12 cellular contexts compared by ENCODE assay signal in genomic region chr3:139113231-139113749, GRCh38.
A peak's percentile ranks its signal among the peaks of the same experiment; 100 is the strongest.
DNase-seq lines count a peak whose midpoint lies in the region; TF ChIP-seq lines count a peak whose summit lies in the region.
"Had no signal": no experiment of that assay in that cellular context is flagged by ENCODE, and none has a peak within 500 bp of the region (broad histone marks: within the 10 kb centered on the region; RNA-seq: fewer than 3 reads in every experiment).

No MANE protein-coding gene starts in this region.

- no peaks in the 10 kb centered on the region for H4K20me1 ChIP-seq in smooth muscle cell (ENCODE audit: low read depth)
- H4K20me1 ChIP-seq: BLaER1 treated with 17β-estradiol and CSF1 and Interleukin-3, amounts not matched to agents 10 nM and 100 nM had no signal

- no peaks in the 10 kb centered on the region for H3F3A ChIP-seq in smooth muscle cell (ENCODE audit: low read depth)

- no peaks in the 10 kb centered on the region for H3K36me3 ChIP-seq in smooth muscle cell (ENCODE audit: low read depth)
- H3K36me3 ChIP-seq: BLaER1 treated with 17β-estradiol and CSF1 and Interleukin-3, amounts not matched to agents 10 nM and 100 nM had no signal

- peaks cover 16% of the 10 kb centered on the region for H3K4me1 Mint-ChIP-seq in activated CD4-positive, alpha-beta T cell treated with anti-CD3 and anti-CD28 coated beads, Interleukin-2, amount 10 ng/mL, durations not matched to agents 7 days and 5 days

- H3K9me3 Mint-ChIP-seq in activated CD4-positive, alpha-beta T cell treated with anti-CD3 and anti-CD28 coated beads, Interleukin-2, amount 10 ng/mL, durations not matched to agents 7 days and 5 days = no peaks in the 10 kb centered on the region
- H3K9me3 Mint-ChIP-seq: activated B cell treated with CpG ODN at 0.5 μM for 24 hours had no signal

- no peak overlapping the region for H3K27ac ChIP-seq in smooth muscle cell (ENCODE audit: low read depth)
- H3K27ac ChIP-seq: BLaER1 treated with 17β-estradiol and CSF1 and Interleukin-3, amounts not matched to agents 10 nM and 100 nM had no signal

- no peaks in the 10 kb centered on the region for H3K9me3 ChIP-seq in smooth muscle cell (replicated peaks; ENCODE audit: low read depth)
- H3K9me3 ChIP-seq: BLaER1 treated with 17β-estradiol and CSF1 and Interleukin-3, amounts not matched to agents 10 nM and 100 nM had no signal

- peak; percentile 23 for DNase-seq in activated CD4-positive, alpha-beta T cell treated with anti-CD3 and anti-CD28 coated beads, Interleukin-2, amount 10 ng/mL, durations not matched to agents 7 days and 5 days
- DNase-seq in activated CD4-positive, alpha-beta T cell treated with anti-CD3 and anti-CD28 coated beads, Interleukin-2, amount 50 U/mL, for 1 hour = no peak
- DNase-seq in NB4 (ENCODE audit: low read depth) (peak; percentile 62), ecto neural progenitor cell (ENCODE audit: low spot score) (peak; percentile 39), smooth muscle cell (lab: John Stamatoyannopoulos, UW; ENCODE audit: unreplicated experiment) (no peak), HPDE6-E6E7 (ENCODE audit: extremely low spot score) (no peak), NCI-H69 (lab: John Stamatoyannopoulos, UW) (no peak)
- DNase-seq in stimulated activated CD8-positive, alpha-beta memory T cell treated with anti-CD3 and anti-CD28 coated beads, Interleukin-4, amount 100 ng/mL, for 48 hours = peak; percentile 24
- DNase-seq: activated B cell treated with CpG ODN at 0.5 μM for 24 hours, NCI-H1694 treated with DMSO at 0.1 percent for 48 hours, RPMI8226 had no signal

- no peak overlapping the region for H3K9ac ChIP-seq in smooth muscle cell (ENCODE audit: low read depth)
- H3K9ac ChIP-seq: BLaER1 treated with 17β-estradiol and CSF1 and Interleukin-3, amounts not matched to agents 10 nM and 100 nM had no signal

- no peaks in the 10 kb centered on the region for H3K36me3 Mint-ChIP-seq in activated CD4-positive, alpha-beta T cell treated with anti-CD3 and anti-CD28 coated beads, Interleukin-2, amount 10 ng/mL, durations not matched to agents 7 days and 5 days (ENCODE audit: low read depth)

- H2AFZ ChIP-seq in smooth muscle cell (ENCODE audit: low read depth) = no peak overlapping the region

- WGBS in smooth muscle cell (ENCODE audit: low lambda C conversion rate) = 63% methylated on average over 6 of the region's 6 CpGs

- no peak for TF ChIP-seq POLR2A in NB4 (IDR thresholded peaks at IDR 0.05; ENCODE audit: extremely low read depth, insufficient read length)

- no peaks in the 10 kb centered on the region for H3K4me1 ChIP-seq in smooth muscle cell (ENCODE audit: low read depth)
- H3K4me1 ChIP-seq: BLaER1 treated with 17β-estradiol and CSF1 and Interleukin-3, amounts not matched to agents 10 nM and 100 nM had no signal

- no peaks in the 10 kb centered on the region for H3K79me2 ChIP-seq in smooth muscle cell (ENCODE audit: low read depth)

- POLR2A ChIA-PET in activated CD4-positive, alpha-beta T cell treated with anti-CD3 and anti-CD28 coated beads, Interleukin-2, amount 10 ng/mL, durations not matched to agents 7 days and 5 days (lab: Charles Lee) = no interaction called here

- H3K4me3 Mint-ChIP-seq in activated CD4-positive, alpha-beta T cell treated with anti-CD3 and anti-CD28 coated beads, Interleukin-2, amount 10 ng/mL, durations not matched to agents 7 days and 5 days = no peak overlapping the region
- H3K4me3 Mint-ChIP-seq: activated B cell treated with CpG ODN at 0.5 μM for 24 hours had no signal

- no peak overlapping the region for H3K4me2 ChIP-seq in smooth muscle cell
- H3K4me2 ChIP-seq: BLaER1 treated with 17β-estradiol and CSF1 and Interleukin-3, amounts not matched to agents 10 nM and 100 nM had no signal

- CTCF ChIA-PET in activated CD4-positive, alpha-beta T cell treated with anti-CD3 and anti-CD28 coated beads, Interleukin-2, amount 10 ng/mL, durations not matched to agents 7 days and 5 days (lab: Charles Lee) = interaction anchor here (1.9 to 2.0 kb wide), 2 partner anchors 16 to 216 kb away, joined by 5 to 12 read pairs; no protein-coding TSS in a partner anchor

- H3K4me3 ChIP-seq in NB4 (ENCODE audit: low read depth, low read length) = no peak overlapping the region
- no peak overlapping the region for H3K4me3 ChIP-seq in smooth muscle cell
- H3K4me3 ChIP-seq: BLaER1 treated with 17β-estradiol and CSF1 and Interleukin-3, amounts not matched to agents 10 nM and 100 nM had no signal

- peaks cover 28% of the 10 kb centered on the region for H3K27me3 ChIP-seq in smooth muscle cell (ENCODE audit: low read depth)
- H3K27me3 ChIP-seq: BLaER1 treated with 17β-estradiol and CSF1 and Interleukin-3, amounts not matched to agents 10 nM and 100 nM had no signal

- TF ChIP-seq CTCF in NB4 (IDR thresholded peaks at IDR 0.05; ENCODE audit: low read depth, low read length) (peak; percentile 25), smooth muscle cell (IDR thresholded peaks at IDR 0.05; ENCODE audit: borderline replicate concordance, insufficient read depth, poor library complexity, severe bottlenecking) (no peak)

- peaks cover 8% of the 10 kb centered on the region for H3K27me3 Mint-ChIP-seq in activated CD4-positive, alpha-beta T cell treated with anti-CD3 and anti-CD28 coated beads, Interleukin-2, amount 10 ng/mL, durations not matched to agents 7 days and 5 days

- H3K27ac Mint-ChIP-seq in activated CD4-positive, alpha-beta T cell treated with anti-CD3 and anti-CD28 coated beads, Interleukin-2, amount 10 ng/mL, durations not matched to agents 7 days and 5 days = no peak overlapping the region
- H3K27ac Mint-ChIP-seq: activated B cell treated with CpG ODN at 0.5 μM for 24 hours had no signal

Comparison
In these comparisons a context has a peak if more than half of its experiments do, and no peak if none do; other contexts are left out.
1. DNase-seq: peak in activated CD4-positive, alpha-beta T cell treated with anti-CD3 and anti-CD28 coated beads, Interleukin-2, amount 10 ng/mL, durations not matched to agents 7 days and 5 days (single experiment), NB4 (single experiment), ecto neural progenitor cell (single experiment) and stimulated activated CD8-positive, alpha-beta memory T cell treated with anti-CD3 and anti-CD28 coated beads, Interleukin-4, amount 100 ng/mL, for 48 hours (single experiment); none in activated CD4-positive, alpha-beta T cell treated with anti-CD3 and anti-CD28 coated beads, Interleukin-2, amount 50 U/mL, for 1 hour (single experiment), smooth muscle cell (single experiment), HPDE6-E6E7 (single experiment) and NCI-H69 (single experiment).